1 cellular context compared by ENCODE assay signal in the genomic region with DNA sequence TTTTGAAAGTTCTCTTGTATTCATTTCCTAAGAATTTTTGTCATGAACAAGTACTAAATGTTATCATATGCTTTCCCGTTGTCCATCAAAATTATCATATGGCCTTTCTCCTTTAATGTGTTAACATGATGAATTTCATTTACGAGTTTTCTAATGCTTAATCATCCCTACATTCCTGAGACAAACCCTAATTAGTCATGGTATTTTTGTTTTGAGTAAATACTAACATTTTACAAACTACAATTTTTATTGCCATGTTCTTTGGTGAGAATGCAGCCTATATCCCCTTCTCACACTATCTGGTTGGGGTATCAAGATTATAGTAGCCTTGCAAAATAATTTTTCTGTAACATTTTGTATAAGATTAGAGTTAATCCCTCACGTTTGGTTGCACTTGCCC.
TF ChIP-seq lines count a peak whose summit lies in the region.

No MANE protein-coding gene starts in this region.

TF ChIP-seq in WTC11, 78 proteins besides CTCF, POLR2A, EP300 and RAD21:
- TF ChIP-seq SP1 (CRISPR knock-in tag; conservative IDR thresholded peaks at IDR 0.05): no peak
- TF ChIP-seq SOX15 (CRISPR knock-in tag; IDR thresholded peaks at IDR 0.05): no peak
- no peak for TF ChIP-seq HMGA2 (CRISPR knock-in tag; IDR thresholded peaks at IDR 0.05)
- no peak for TF ChIP-seq FOXK1 (CRISPR knock-in tag; IDR thresholded peaks at IDR 0.05)
- TF ChIP-seq ZNF416 (CRISPR knock-in tag; IDR thresholded peaks at IDR 0.05): no peak
- TF ChIP-seq, protein P1, sequence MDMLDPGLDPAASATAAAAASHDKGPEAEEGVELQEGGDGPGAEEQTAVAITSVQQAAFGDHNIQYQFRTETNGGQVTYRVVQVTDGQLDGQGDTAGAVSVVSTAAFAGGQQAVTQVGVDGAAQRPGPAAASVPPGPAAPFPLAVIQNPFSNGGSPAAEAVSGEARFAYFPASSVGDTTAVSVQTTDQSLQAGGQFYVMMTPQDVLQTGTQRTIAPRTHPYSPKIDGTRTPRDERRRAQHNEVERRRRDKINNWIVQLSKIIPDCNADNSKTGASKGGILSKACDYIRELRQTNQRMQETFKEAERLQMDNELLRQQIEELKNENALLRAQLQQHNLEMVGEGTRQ (CRISPR knock-in tag; IDR thresholded peaks at IDR 0.05): no peak
- no peak for TF ChIP-seq SMAD3 (CRISPR knock-in tag; IDR thresholded peaks at IDR 0.05; ENCODE audit: borderline replicate concordance)
- TF ChIP-seq NR2C2 (CRISPR knock-in tag; IDR thresholded peaks at IDR 0.05): no peak
- TF ChIP-seq TP53 (CRISPR knock-in tag; IDR thresholded peaks at IDR 0.05): no peak
- no peak for TF ChIP-seq ATF1 (CRISPR knock-in tag; IDR thresholded peaks at IDR 0.05)
- no peak for TF ChIP-seq TEAD4 (CRISPR knock-in tag; IDR thresholded peaks at IDR 0.05)
- TF ChIP-seq IRF2 (CRISPR knock-in tag; IDR thresholded peaks at IDR 0.05; ENCODE audit: borderline replicate concordance, low read depth): no peak
- TF ChIP-seq, protein P2, sequence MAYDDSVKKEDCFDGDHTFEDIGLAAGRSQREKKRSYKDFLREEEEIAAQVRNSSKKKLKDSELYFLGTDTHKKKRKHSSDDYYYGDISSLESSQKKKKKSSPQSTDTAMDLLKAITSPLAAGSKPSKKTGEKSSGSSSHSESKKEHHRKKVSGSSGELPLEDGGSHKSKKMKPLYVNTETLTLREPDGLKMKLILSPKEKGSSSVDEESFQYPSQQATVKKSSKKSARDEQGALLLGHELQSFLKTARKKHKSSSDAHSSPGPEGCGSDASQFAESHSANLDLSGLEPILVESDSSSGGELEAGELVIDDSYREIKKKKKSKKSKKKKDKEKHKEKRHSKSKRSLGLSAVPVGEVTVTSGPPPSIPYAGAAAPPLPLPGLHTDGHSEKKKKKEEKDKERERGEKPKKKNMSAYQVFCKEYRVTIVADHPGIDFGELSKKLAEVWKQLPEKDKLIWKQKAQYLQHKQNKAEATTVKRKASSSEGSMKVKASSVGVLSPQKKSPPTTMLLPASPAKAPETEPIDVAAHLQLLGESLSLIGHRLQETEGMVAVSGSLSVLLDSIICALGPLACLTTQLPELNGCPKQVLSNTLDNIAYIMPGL (CRISPR knock-in tag; IDR thresholded peaks at IDR 0.05): no peak
- TF ChIP-seq, protein P3, sequence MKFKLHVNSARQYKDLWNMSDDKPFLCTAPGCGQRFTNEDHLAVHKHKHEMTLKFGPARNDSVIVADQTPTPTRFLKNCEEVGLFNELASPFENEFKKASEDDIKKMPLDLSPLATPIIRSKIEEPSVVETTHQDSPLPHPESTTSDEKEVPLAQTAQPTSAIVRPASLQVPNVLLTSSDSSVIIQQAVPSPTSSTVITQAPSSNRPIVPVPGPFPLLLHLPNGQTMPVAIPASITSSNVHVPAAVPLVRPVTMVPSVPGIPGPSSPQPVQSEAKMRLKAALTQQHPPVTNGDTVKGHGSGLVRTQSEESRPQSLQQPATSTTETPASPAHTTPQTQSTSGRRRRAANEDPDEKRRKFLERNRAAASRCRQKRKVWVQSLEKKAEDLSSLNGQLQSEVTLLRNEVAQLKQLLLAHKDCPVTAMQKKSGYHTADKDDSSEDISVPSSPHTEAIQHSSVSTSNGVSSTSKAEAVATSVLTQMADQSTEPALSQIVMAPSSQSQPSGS (CRISPR knock-in tag; IDR thresholded peaks at IDR 0.05; ENCODE audit: borderline replicate concordance, low read depth): no peak
- TF ChIP-seq GRHL2 (CRISPR knock-in tag; IDR thresholded peaks at IDR 0.05; ENCODE audit: insufficient replicate concordance, severe bottlenecking): no peak
- no peak for TF ChIP-seq CREB1 (CRISPR knock-in tag; IDR thresholded peaks at IDR 0.05)
- TF ChIP-seq ZNF138 (CRISPR knock-in tag; conservative IDR thresholded peaks at IDR 0.05): no peak
- TF ChIP-seq, protein P4, sequence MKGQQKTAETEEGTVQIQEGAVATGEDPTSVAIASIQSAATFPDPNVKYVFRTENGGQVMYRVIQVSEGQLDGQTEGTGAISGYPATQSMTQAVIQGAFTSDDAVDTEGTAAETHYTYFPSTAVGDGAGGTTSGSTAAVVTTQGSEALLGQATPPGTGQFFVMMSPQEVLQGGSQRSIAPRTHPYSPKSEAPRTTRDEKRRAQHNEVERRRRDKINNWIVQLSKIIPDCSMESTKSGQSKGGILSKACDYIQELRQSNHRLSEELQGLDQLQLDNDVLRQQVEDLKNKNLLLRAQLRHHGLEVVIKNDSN (CRISPR knock-in tag; IDR thresholded peaks at IDR 0.05): no peak
- TF ChIP-seq, protein P5, sequence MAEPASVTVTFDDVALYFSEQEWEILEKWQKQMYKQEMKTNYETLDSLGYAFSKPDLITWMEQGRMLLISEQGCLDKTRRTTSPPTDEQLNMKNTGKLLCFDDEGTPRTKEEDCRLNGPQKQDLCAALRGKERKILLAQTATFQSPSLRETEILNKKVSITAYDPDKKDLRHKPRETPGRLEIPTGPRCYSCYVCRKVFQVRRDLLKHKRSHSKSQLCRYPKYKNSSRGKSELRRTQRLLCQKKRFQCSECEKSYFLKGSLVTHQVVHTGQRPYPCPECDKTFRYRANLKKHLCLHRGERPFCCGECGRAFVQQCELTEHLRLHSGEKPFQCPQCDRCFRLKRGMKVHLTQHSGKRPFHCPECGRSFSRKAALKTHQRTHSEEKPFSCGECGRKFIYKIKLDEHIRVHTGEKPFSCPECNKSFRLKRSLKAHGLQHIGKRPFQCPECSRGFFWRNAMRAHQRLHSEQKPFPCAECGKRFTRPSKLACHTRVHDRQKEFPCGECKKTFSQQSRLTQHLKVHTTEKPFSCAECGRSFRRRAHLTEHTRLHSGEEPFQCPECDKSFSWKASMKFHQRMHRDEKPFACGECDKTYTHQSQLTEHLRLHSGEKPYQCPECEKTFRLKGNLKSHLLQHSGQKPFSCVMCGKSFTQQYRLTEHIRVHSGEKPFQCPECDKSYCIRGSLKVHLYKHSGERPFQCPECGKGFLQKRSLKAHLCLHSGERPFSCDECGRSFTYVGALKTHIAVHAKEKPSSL (CRISPR knock-in tag; conservative IDR thresholded peaks at IDR 0.05): no peak
- no peak for TF ChIP-seq ZNF263 (CRISPR knock-in tag; IDR thresholded peaks at IDR 0.05; ENCODE audit: low read depth)
TF ChIP-seq in WTC11: peak in this region for 0.
